31 cellular contexts compared by ENCODE assay signal in the genomic region with DNA sequence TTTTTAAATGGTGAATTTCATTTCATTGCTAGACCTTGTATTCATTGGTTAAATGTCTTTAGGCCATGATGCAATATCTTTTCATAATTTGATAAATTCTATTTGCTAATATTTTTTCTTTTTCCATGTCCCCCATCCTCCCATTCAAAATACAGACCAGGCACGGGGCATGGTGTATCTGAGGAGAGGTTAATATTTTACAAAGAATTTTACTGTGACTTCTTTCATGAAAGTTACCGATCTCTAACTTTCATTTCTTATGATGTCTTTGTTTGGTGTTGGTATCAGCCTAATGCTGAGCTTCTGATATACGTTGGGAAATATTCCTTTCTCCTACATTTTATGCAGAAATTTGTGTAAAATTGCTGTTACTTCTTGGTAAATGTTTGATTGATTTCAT.
"Had no signal": no experiment of that assay in that cellular context is flagged by ENCODE, and none has a peak within 500 bp of the region (broad histone marks: within the 10 kb centered on the region; RNA-seq: fewer than 3 reads in every experiment).

No MANE protein-coding gene starts in this region.

- H3K36me3 ChIP-seq: left lung, neural progenitor cell, neutrophil, ovary, right atrium auricular region, suprapubic skin, thoracic aorta, tibial artery, uterus had no signal

- H3K27me3 ChIP-seq: left lung, neural progenitor cell, neutrophil, ovary, right atrium auricular region, suprapubic skin, tibial artery, uterus had no signal

- H3K4me1 ChIP-seq: left lung, neural progenitor cell, right atrium auricular region, suprapubic skin, tibial artery, uterus had no signal

- H3K4me2 ChIP-seq: neural progenitor cell had no signal

- ATAC-seq: left cardiac atrium; left lung; natural killer cell; sciatic nerve; stimulated activated effector memory CD8-positive, alpha-beta T cell treated with anti-CD3 and anti-CD28 coated beads, Interleukin-12 subunit alpha, Interleukin-12 subunit beta, amount 100 ng/mL, for 72 hours had no signal

- H3K4me1 Mint-ChIP-seq: naive B cell; natural killer cell; stimulated activated effector memory CD8-positive, alpha-beta T cell treated with anti-CD3 and anti-CD28 coated beads, Interleukin-12 subunit alpha, Interleukin-12 subunit beta, amount 100 ng/mL, for 72 hours had no signal

- H3K36me3 Mint-ChIP-seq: mesothelial cell of epicardium; naive B cell; natural killer cell; neural progenitor cell; stimulated activated effector memory CD8-positive, alpha-beta T cell treated with anti-CD3 and anti-CD28 coated beads, Interleukin-12 subunit alpha, Interleukin-12 subunit beta, amount 100 ng/mL, for 72 hours; type B pancreatic cell had no signal

- H3K27ac ChIP-seq: left lung, neural progenitor cell, neutrophil, ovary, right atrium auricular region, skin epidermis, suprapubic skin, thoracic aorta, tibial artery, uterus had no signal

- H3K9ac ChIP-seq: neural progenitor cell had no signal

- DNase-seq: hippocampal formation; kidney glomerular epithelial cell; left cardiac atrium; left lung; mesendoderm; naive B cell; natural killer cell; nephron progenitor cell; occipital lobe; ovary; stimulated activated CD4-positive, alpha-beta T cell treated with anti-CD3 and anti-CD28 coated beads, Interleukin-12 subunit alpha, Interleukin-12 subunit beta, amount 100 ng/mL, for 4 hours; stimulated activated CD4-positive, alpha-beta T cell treated with anti-CD3 and anti-CD28 coated beads, Interleukin-15, amount 100 ng/mL, for 24 hours; stimulated activated CD4-positive, alpha-beta T cell treated with anti-CD3 and anti-CD28 coated beads, Interleukin-2, amount 100 ng/mL, for 24 hours; stimulated activated CD4-positive, alpha-beta T cell treated with anti-CD3 and anti-CD28 coated beads, Interleukin-4, amount 100 ng/mL, for 1 hour; stimulated activated naive CD4-positive, alpha-beta T cell; tibial artery; uterus had no signal

- H3K4me3 Mint-ChIP-seq: mesothelial cell of epicardium; naive B cell; natural killer cell; nephron progenitor cell; neural progenitor cell; stimulated activated effector memory CD8-positive, alpha-beta T cell treated with anti-CD3 and anti-CD28 coated beads, Interleukin-12 subunit alpha, Interleukin-12 subunit beta, amount 100 ng/mL, for 72 hours; stimulated activated naive CD8-positive, alpha-beta T cell treated with anti-CD3 and anti-CD28 coated beads, Interleukin-15, Interleukin-2, amounts not matched to agents 100 ng/mL and 50 ng/mL, for 24 hours; type B pancreatic cell had no signal

- FAIRE-seq: keratinocyte had no signal

- H3K9me3 ChIP-seq: left lung, neutrophil, ovary, right atrium auricular region, suprapubic skin, thoracic aorta, tibial artery, uterus had no signal

- H3K27ac Mint-ChIP-seq: natural killer cell; nephron progenitor cell; neural progenitor cell; progenitor cell of endocrine pancreas; stimulated activated effector memory CD8-positive, alpha-beta T cell treated with anti-CD3 and anti-CD28 coated beads, Interleukin-12 subunit alpha, Interleukin-12 subunit beta, amount 100 ng/mL, for 72 hours; stimulated activated naive CD8-positive, alpha-beta T cell treated with anti-CD3 and anti-CD28 coated beads, Interleukin-15, Interleukin-2, amounts not matched to agents 100 ng/mL and 50 ng/mL, for 24 hours; type B pancreatic cell had no signal

- H3K4me3 ChIP-seq: left lung, lung, neural progenitor cell, ovary, right atrium auricular region, skin epidermis, suprapubic skin, thoracic aorta, tibial artery, uterus had no signal

- H2AFZ ChIP-seq: neural progenitor cell had no signal

- H3K27me3 Mint-ChIP-seq: stimulated activated naive CD8-positive, alpha-beta T cell treated with anti-CD3 and anti-CD28 coated beads, Interleukin-15, Interleukin-2, amounts not matched to agents 100 ng/mL and 50 ng/mL, for 24 hours; type B pancreatic cell had no signal

- H3K9me3 Mint-ChIP-seq: mesothelial cell of epicardium; stimulated activated effector memory CD8-positive, alpha-beta T cell treated with anti-CD3 and anti-CD28 coated beads, Interleukin-12 subunit alpha, Interleukin-12 subunit beta, amount 100 ng/mL, for 72 hours; stimulated activated naive CD8-positive, alpha-beta T cell treated with anti-CD3 and anti-CD28 coated beads, Interleukin-15, Interleukin-2, amounts not matched to agents 100 ng/mL and 50 ng/mL, for 24 hours had no signal
